Comparison of ENCODE assay signal across 9 cellular contexts in genomic region chr1:18099026-18099425, GRCh38. TPM values are rescaled to one million over a fixed set of nuclear protein-coding genes. Genes with fewer than 3 reads are reported as not detected.
"Had no signal": no experiment of that assay in that cellular context is flagged by ENCODE, and none has a peak within 500 bp of the region (broad histone marks: within the 10 kb centered on the region; RNA-seq: fewer than 3 reads in every experiment).

No MANE protein-coding gene starts in this region.

- H2AFZ ChIP-seq: GM23248 had no signal

- H3K4me3 ChIP-seq: GM23248, K562 had no signal

- H3K9ac ChIP-seq: GM23248 had no signal

- H3K27ac ChIP-seq: GM23248, HL-60 had no signal

- DNase-seq: GM23248, GOT3, H9, HCEC 1CT, IMR-90 had no signal

- ATAC-seq: K562 had no signal

- FAIRE-seq: H54, K562 had no signal

RNA-seq across cellular contexts. Expression of gene IGSF21, which starts 8.6 kb away (rescaled TPM):
- total RNA-seq: GM23248, HT1080, IMR-90, K562 had no signal
- polyA plus RNA-seq: GM23248, IMR-90, K562 had no signal
